Comparison of ENCODE assay signal across 20 cellular contexts in genomic region chr12:81095470-81096232, GRCh38. TPM values are rescaled to one million over a fixed set of nuclear protein-coding genes. Genes with fewer than 3 reads are reported as not detected.
A peak's percentile ranks its signal among the peaks of the same experiment; 100 is the strongest.
DNase-seq lines count a peak whose midpoint lies in the region; ATAC-seq, FAIRE-seq and TF ChIP-seq lines count a peak whose summit lies in the region.
"Had no signal": no experiment of that assay in that cellular context is flagged by ENCODE, and none has a peak within 500 bp of the region (broad histone marks: within the 10 kb centered on the region; RNA-seq: fewer than 3 reads in every experiment).

No MANE protein-coding gene starts in this region.

- BruUV-seq in OCI-LY7 (replicated peaks; lab: Mats Ljungman, UMichigan) = no TSS peak

- H3K27me3 Mint-ChIP-seq in neural progenitor cell (ENCODE audit: insufficient read depth, low read depth) = no peaks in the 10 kb centered on the region
- no peaks in the 10 kb centered on the region for H3K27me3 Mint-ChIP-seq in natural killer cell (ENCODE audit: low read depth in 2 of 2)
- H3K27me3 Mint-ChIP-seq: activated naive CD4-positive, alpha-beta T cell treated with anti-CD3 and anti-CD28 coated beads, Interleukin-2, amount 50 U/mL, for 24 hours; stimulated activated naive CD8-positive, alpha-beta T cell treated with anti-CD3 and anti-CD28 coated beads, Interleukin-15, Interleukin-2, amounts not matched to agents 100 ng/mL and 50 ng/mL, for 24 hours had no signal

- H4K20me1 ChIP-seq in neural progenitor cell (ENCODE audit: low read depth) = no peaks in the 10 kb centered on the region
- no peaks in the 10 kb centered on the region for H4K20me1 ChIP-seq in OCI-LY7 (ENCODE audit: insufficient read depth, low read length)

- TF ChIP-seq CTCF in fibroblast of pulmonary artery (IDR thresholded peaks at IDR 0.05; ENCODE audit: low read length, missing control alignments) = no peak
- no peak for TF ChIP-seq CTCF in neural progenitor cell (IDR thresholded peaks at IDR 0.05)
- TF ChIP-seq CTCF in tibial artery (IDR thresholded peaks at IDR 0.05) = no peak
- no peak for TF ChIP-seq CTCF in kidney (IDR thresholded peaks at IDR 0.05; ENCODE audit: borderline replicate concordance, extremely low read depth, insufficient read depth)
- no peak for TF ChIP-seq CTCF in OCI-LY7 (conservative IDR thresholded peaks at IDR 0.05; ENCODE audit: low read length)
- TF ChIP-seq CTCF in natural killer cell (IDR thresholded peaks at IDR 0.05) = no peak

- no peaks in the 10 kb centered on the region for H3K27me3 ChIP-seq in neural progenitor cell
- no peaks in the 10 kb centered on the region for H3K27me3 ChIP-seq in tibial artery
- H3K27me3 ChIP-seq: heart left ventricle had no signal

- H3F3A ChIP-seq in neural progenitor cell (ENCODE audit: low read depth) = no peaks in the 10 kb centered on the region

- peaks cover 7% of the 10 kb centered on the region for H3K79me2 ChIP-seq in neural progenitor cell (ENCODE audit: low read depth)
- H3K79me2 ChIP-seq in OCI-LY7 (ENCODE audit: insufficient read depth, low read depth, low read length) = no peaks in the 10 kb centered on the region

- H3K36me3 Mint-ChIP-seq in neural progenitor cell = no peaks in the 10 kb centered on the region
- no peaks in the 10 kb centered on the region for H3K36me3 Mint-ChIP-seq in natural killer cell
- H3K36me3 Mint-ChIP-seq: activated naive CD4-positive, alpha-beta T cell treated with anti-CD3 and anti-CD28 coated beads, Interleukin-2, amount 50 U/mL, for 24 hours had no signal

- H3K27ac Mint-ChIP-seq in neural progenitor cell = no peak overlapping the region
- no peak overlapping the region for H3K27ac Mint-ChIP-seq in natural killer cell
- H3K27ac Mint-ChIP-seq: activated naive CD4-positive, alpha-beta T cell treated with anti-CD3 and anti-CD28 coated beads, Interleukin-2, amount 50 U/mL, for 24 hours; stimulated activated naive CD8-positive, alpha-beta T cell treated with anti-CD3 and anti-CD28 coated beads, Interleukin-15, Interleukin-2, amounts not matched to agents 100 ng/mL and 50 ng/mL, for 24 hours had no signal

- H3K4me2 ChIP-seq in neural progenitor cell = peak overlapping the region; percentile 4
- H3K4me2 ChIP-seq in OCI-LY7 (ENCODE audit: low read length) = no peak overlapping the region

- H2AFZ ChIP-seq in neural progenitor cell (replicated peaks) (no peak overlapping the region), OCI-LY7 (ENCODE audit: low read length) (no peak overlapping the region)

- H3K36me3 ChIP-seq in neural progenitor cell = no peaks in the 10 kb centered on the region
- no peaks in the 10 kb centered on the region for H3K36me3 ChIP-seq in tibial artery
- H3K36me3 ChIP-seq in kidney (ENCODE audit: control insufficient read depth in 1 of 2, insufficient read depth in 2 of 2, low read length in 2 of 2) = no peaks in the 10 kb centered on the region
- no peaks in the 10 kb centered on the region for H3K36me3 ChIP-seq in OCI-LY7 (ENCODE audit: insufficient read depth, low read length)
- H3K36me3 ChIP-seq: heart left ventricle had no signal

- in situ Hi-C loops in ACHN (cut with HindIII; ENCODE audit: low pct_ligation_motif_present, low pct_unique_long_range_greater_than_20kb, low sequenced_read_pairs) = no loop called here

- no peak overlapping the region for H3K9ac ChIP-seq in neural progenitor cell
- no peak overlapping the region for H3K9ac ChIP-seq in kidney (ENCODE audit: low read length in 2 of 2)

- H3K4me1 ChIP-seq in neural progenitor cell (peaks cover 27% of the 10 kb centered on the region), tibial artery (no peaks in the 10 kb centered on the region), kidney (ENCODE audit: control insufficient read depth in 1 of 2, insufficient read depth in 1 of 2, low read depth in 1 of 2, low read length in 2 of 2) (no peaks in the 10 kb centered on the region), OCI-LY7 (ENCODE audit: insufficient read depth, low read length, poor library complexity, severe bottlenecking) (no peaks in the 10 kb centered on the region)

- POLR2A ChIA-PET in OCI-LY7 (lab: Charles Lee) = interaction anchor here (1.2 kb wide), 1 partner anchor 10 kb away, joined by 3 read pairs; no protein-coding TSS in a partner anchor

- CTCF ChIA-PET in OCI-LY7 (lab: Charles Lee; ENCODE audit: unreplicated experiment) = no interaction called here

- H3K9me2 ChIP-seq in OCI-LY7 (ENCODE audit: insufficient read depth, low read length) = no peaks in the 10 kb centered on the region

- H3K9me3 ChIP-seq in neural progenitor cell (ENCODE audit: low read depth) (no peaks in the 10 kb centered on the region), tibial artery (no peaks in the 10 kb centered on the region), kidney (ENCODE audit: control insufficient read depth in 1 of 2, low read length in 2 of 2) (no peaks in the 10 kb centered on the region), OCI-LY7 (ENCODE audit: low read length) (no peaks in the 10 kb centered on the region)
- H3K9me3 ChIP-seq: heart left ventricle had no signal

- no peaks in the 10 kb centered on the region for H3K4me1 Mint-ChIP-seq in neural progenitor cell
- H3K4me1 Mint-ChIP-seq in natural killer cell = no peaks in the 10 kb centered on the region
- H3K4me1 Mint-ChIP-seq: activated naive CD4-positive, alpha-beta T cell treated with anti-CD3 and anti-CD28 coated beads, Interleukin-2, amount 50 U/mL, for 24 hours had no signal

- DNase-seq in ACHN (peak; percentile 70), NCI-H446 treated with DMSO at 0.1 percent for 48 hours (lab: John Stamatoyannopoulos, UW) (peak; percentile 62), fibroblast of pulmonary artery (ENCODE audit: low read depth) (peak; percentile 25), neural progenitor cell (ENCODE audit: low spot score) (no peak), tibial artery (no peak), kidney (no peak), OCI-LY7 (ENCODE audit: low spot score) (no peak), natural killer cell (no peak)
- DNase-seq: COR-L47, heart left ventricle, NCI-H2107, NCI-H82 had no signal

- no peak overlapping the region for H3K4me3 ChIP-seq in fibroblast of pulmonary artery (replicated peaks; ENCODE audit: low read depth, low read length)
- no peak overlapping the region for H3K4me3 ChIP-seq in neural progenitor cell
- H3K4me3 ChIP-seq in tibial artery = no peak overlapping the region
- H3K4me3 ChIP-seq in kidney (ENCODE audit: low read length in 2 of 2) = no peak overlapping the region
- H3K4me3 ChIP-seq in OCI-LY7 (ENCODE audit: low read depth, low read length, poor library complexity, severe bottlenecking) = no peak overlapping the region
- H3K4me3 ChIP-seq: heart left ventricle had no signal

- H3K27ac ChIP-seq in neural progenitor cell (no peak overlapping the region), tibial artery (no peak overlapping the region), kidney (ENCODE audit: low read depth in 2 of 2, low read length in 2 of 2) (no peak overlapping the region), OCI-LY7 (ENCODE audit: low read depth, low read length, poor library complexity, severe bottlenecking) (no peak overlapping the region)
- H3K27ac ChIP-seq: heart left ventricle had no signal

- ATAC-seq in natural killer cell = no peak

- intact Hi-C loops in tibial artery (cut with DNase I; ENCODE audit: low total_unique reads) (no loop called here), kidney (cut with DNase I) (no loop called here), OCI-LY7 (cut with micrococcal nuclease; ENCODE audit: unreplicated experiment) (no loop called here), natural killer cell (cut with micrococcal nuclease) (no loop called here)

- FAIRE-seq in kidney (lab: Jason Lieb, UNC) = no peak
- FAIRE-seq: bronchial epithelial cell, endothelial cell of umbilical vein, GM12892, RCC 7860, TTC549, urothelium cell line had no signal

- H3K4me3 Mint-ChIP-seq in neural progenitor cell (no peak overlapping the region), natural killer cell (no peak overlapping the region)
- H3K4me3 Mint-ChIP-seq: activated naive CD4-positive, alpha-beta T cell treated with anti-CD3 and anti-CD28 coated beads, Interleukin-2, amount 50 U/mL, for 24 hours; stimulated activated naive CD8-positive, alpha-beta T cell treated with anti-CD3 and anti-CD28 coated beads, Interleukin-15, Interleukin-2, amounts not matched to agents 100 ng/mL and 50 ng/mL, for 24 hours had no signal

- H3K9me3 Mint-ChIP-seq in neural progenitor cell (no peaks in the 10 kb centered on the region), natural killer cell (peaks cover 5% of the 10 kb centered on the region in 2 donors)
- H3K9me3 Mint-ChIP-seq: activated naive CD4-positive, alpha-beta T cell treated with anti-CD3 and anti-CD28 coated beads, Interleukin-2, amount 50 U/mL, for 24 hours; stimulated activated naive CD8-positive, alpha-beta T cell treated with anti-CD3 and anti-CD28 coated beads, Interleukin-15, Interleukin-2, amounts not matched to agents 100 ng/mL and 50 ng/mL, for 24 hours had no signal

RNA-seq across cellular contexts. Expression of gene ACSS3, which starts 17.8 kb away (rescaled TPM):
- total RNA-seq in neural progenitor cell (ENCODE audit: low replicate concordance) (22.9 and 26.5 TPM in 2 replicates), kidney (21.2 TPM), OCI-LY7 (2022) (not detected in 2 replicates), natural killer cell (1 to 10 TPM in 1 of 3 donors, not detected in 2; 2.9 TPM)
- 18.9 TPM for polyA plus RNA-seq in kidney (ENCODE audit: insufficient read depth, low read depth, low replicate concordance)
- total RNA-seq in OCI-LY7 (2014; rRNA removed; shearing (Covaris generic)) = not detected in 2 replicates

Comparison
In these comparisons a context has a peak if more than half of its experiments do, and no peak if none do; other contexts are left out.
1. DNase-seq: peak in ACHN (single experiment), NCI-H446 treated with DMSO at 0.1 percent for 48 hours (single experiment) and fibroblast of pulmonary artery (single experiment); none in neural progenitor cell (single experiment), tibial artery (0 of 2), kidney (single experiment), OCI-LY7 (single experiment) and natural killer cell (single experiment).